Comparison of ENCODE assay signal across 15 cellular contexts in the genomic region with DNA sequence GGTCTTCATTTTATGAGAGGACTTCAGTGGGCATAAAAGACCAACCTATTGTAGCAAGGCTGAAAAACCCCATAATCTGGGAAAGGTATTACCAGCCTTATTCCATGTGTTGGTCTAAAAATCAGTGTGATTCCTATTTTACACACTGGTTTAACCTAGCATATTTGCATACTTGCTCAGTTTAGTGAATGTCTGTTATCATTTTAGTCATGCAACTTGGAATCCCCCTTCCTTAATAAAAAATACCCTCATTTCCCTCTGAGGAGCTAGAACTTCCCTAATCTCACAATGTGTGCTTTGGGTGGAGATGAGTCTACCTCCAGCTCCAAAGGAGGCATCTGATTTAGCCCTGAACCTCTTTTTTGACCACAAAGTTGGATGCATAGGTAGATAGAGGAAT.
DNase-seq lines count a peak whose midpoint lies in the region; ATAC-seq and TF ChIP-seq lines count a peak whose summit lies in the region.
"Had no signal": no experiment of that assay in that cellular context is flagged by ENCODE, and none has a peak within 500 bp of the region (broad histone marks: within the 10 kb centered on the region; RNA-seq: fewer than 3 reads in every experiment).

No MANE protein-coding gene starts in this region.

- no peaks in the 10 kb centered on the region for H3K27me3 ChIP-seq in esophagus muscularis mucosa
- H3K27me3 ChIP-seq: left lung, stomach had no signal

- no peaks in the 10 kb centered on the region for H3K4me1 ChIP-seq in esophagus muscularis mucosa
- H3K4me1 ChIP-seq: left lung, stomach had no signal

- no peaks in the 10 kb centered on the region for H3K27me3 Mint-ChIP-seq in stimulated activated naive B cell treated with anti-CD40 and anti-IgM and Interleukin-4, amounts not matched to agents 10 μg/mL and 1 μg/mL and 100 μg/mL, for 72 hours
- H3K27me3 Mint-ChIP-seq in effector memory CD8-positive, alpha-beta T cell: no peaks in the 10 kb centered on the region
- H3K27me3 Mint-ChIP-seq in activated naive CD4-positive, alpha-beta T cell treated with anti-CD3 and anti-CD28 coated beads, Interleukin-2, amount 10 ng/mL, durations not matched to agents 7 days and 5 days: no peaks in the 10 kb centered on the region
- H3K27me3 Mint-ChIP-seq: activated naive CD8-positive, alpha-beta T cell treated with anti-CD3 and anti-CD28 coated beads, Interleukin-2, amount 10 ng/mL, durations not matched to agents 7 days and 5 days had no signal

- intact Hi-C loops in esophagus muscularis mucosa (cut with DNase I): no loop called here

- peaks cover 2 to 3% of the 10 kb centered on the region in 2 donors for H3K9me3 Mint-ChIP-seq in stimulated activated naive B cell treated with anti-CD40 and anti-IgM and Interleukin-4, amounts not matched to agents 10 μg/mL and 1 μg/mL and 100 μg/mL, for 72 hours
- H3K9me3 Mint-ChIP-seq in effector memory CD8-positive, alpha-beta T cell: peaks cover 0 to 23% of the 10 kb centered on the region in 2 donors
- H3K9me3 Mint-ChIP-seq in activated naive CD4-positive, alpha-beta T cell treated with anti-CD3 and anti-CD28 coated beads, Interleukin-2, amount 10 ng/mL, durations not matched to agents 7 days and 5 days: peaks cover 8% of the 10 kb centered on the region

- no peak for TF ChIP-seq POLR2A in esophagus muscularis mucosa (IDR thresholded peaks at IDR 0.05; ENCODE audit: low read depth)

- no peak for DNase-seq in stimulated activated naive B cell treated with anti-CD40 and anti-IgM and Interleukin-4, amounts not matched to agents 10 μg/mL and 1 μg/mL and 100 μg/mL, for 72 hours
- DNase-seq in effector memory CD8-positive, alpha-beta T cell: no peak
- DNase-seq in activated naive CD4-positive, alpha-beta T cell treated with anti-CD3 and anti-CD28 coated beads, Interleukin-2, amount 10 ng/mL, durations not matched to agents 7 days and 5 days: no peak
- no peak for DNase-seq in esophagus muscularis mucosa (ENCODE audit: extremely low spot score)
- DNase-seq: activated CD4-positive, alpha-beta T cell treated with anti-CD3 and anti-CD28 coated beads for 48 hours; activated naive CD8-positive, alpha-beta T cell treated with anti-CD3 and anti-CD28 coated beads, Interleukin-2, amount 10 ng/mL, durations not matched to agents 7 days and 5 days; DMS 273 treated with DMSO at 0.1 percent for 48 hours; effector memory CD4-positive, alpha-beta T cell; left lung; NCI-H146; posterior cingulate gyrus; stomach had no signal

- no peaks in the 10 kb centered on the region for H3K9me3 ChIP-seq in esophagus muscularis mucosa
- H3K9me3 ChIP-seq: left lung, stomach had no signal

- no peak overlapping the region for H3K27ac Mint-ChIP-seq in stimulated activated naive B cell treated with anti-CD40 and anti-IgM and Interleukin-4, amounts not matched to agents 10 μg/mL and 1 μg/mL and 100 μg/mL, for 72 hours
- no peak overlapping the region for H3K27ac Mint-ChIP-seq in effector memory CD8-positive, alpha-beta T cell
- H3K27ac Mint-ChIP-seq in activated naive CD4-positive, alpha-beta T cell treated with anti-CD3 and anti-CD28 coated beads, Interleukin-2, amount 10 ng/mL, durations not matched to agents 7 days and 5 days: no peak overlapping the region
- H3K27ac Mint-ChIP-seq: activated naive CD8-positive, alpha-beta T cell treated with anti-CD3 and anti-CD28 coated beads, Interleukin-2, amount 10 ng/mL, durations not matched to agents 7 days and 5 days had no signal

- H3K4me3 ChIP-seq in esophagus muscularis mucosa: no peak overlapping the region
- H3K4me3 ChIP-seq: left lung, stomach had no signal

- CTCF ChIA-PET in activated naive CD4-positive, alpha-beta T cell treated with anti-CD3 and anti-CD28 coated beads, Interleukin-2, amount 10 ng/mL, durations not matched to agents 7 days and 5 days (lab: Charles Lee): no interaction called here

- peak; percentile 54 for ATAC-seq in GM18861 (IDR thresholded peaks at IDR 0.05; ENCODE audit: unreplicated experiment)
- ATAC-seq in GM21619 (IDR thresholded peaks at IDR 0.05; ENCODE audit: unreplicated experiment): peak; percentile 46
- peak; percentile 71 for ATAC-seq in HG03095 (IDR thresholded peaks at IDR 0.05; ENCODE audit: unreplicated experiment)
- ATAC-seq in stimulated activated naive B cell treated with anti-CD40 and anti-IgM and Interleukin-4, amounts not matched to agents 10 μg/mL and 1 μg/mL and 100 μg/mL, for 72 hours (replicated peaks): peak; percentile 67 to 79
- no peak for ATAC-seq in effector memory CD8-positive, alpha-beta T cell (replicated peaks)
- ATAC-seq: left lung had no signal

- H3K36me3 ChIP-seq in esophagus muscularis mucosa: no peaks in the 10 kb centered on the region
- H3K36me3 ChIP-seq: left lung, stomach had no signal

- no peak overlapping the region for H3K4me3 Mint-ChIP-seq in stimulated activated naive B cell treated with anti-CD40 and anti-IgM and Interleukin-4, amounts not matched to agents 10 μg/mL and 1 μg/mL and 100 μg/mL, for 72 hours
- H3K4me3 Mint-ChIP-seq in effector memory CD8-positive, alpha-beta T cell: no peak overlapping the region
- H3K4me3 Mint-ChIP-seq in activated naive CD4-positive, alpha-beta T cell treated with anti-CD3 and anti-CD28 coated beads, Interleukin-2, amount 10 ng/mL, durations not matched to agents 7 days and 5 days: no peak overlapping the region
- H3K4me3 Mint-ChIP-seq: activated naive CD8-positive, alpha-beta T cell treated with anti-CD3 and anti-CD28 coated beads, Interleukin-2, amount 10 ng/mL, durations not matched to agents 7 days and 5 days had no signal

- TF ChIP-seq CTCF in esophagus muscularis mucosa (IDR thresholded peaks at IDR 0.05): no peak

- no peaks in the 10 kb centered on the region for H3K36me3 Mint-ChIP-seq in stimulated activated naive B cell treated with anti-CD40 and anti-IgM and Interleukin-4, amounts not matched to agents 10 μg/mL and 1 μg/mL and 100 μg/mL, for 72 hours
- no peaks in the 10 kb centered on the region for H3K36me3 Mint-ChIP-seq in effector memory CD8-positive, alpha-beta T cell (ENCODE audit: insufficient read depth)
- H3K36me3 Mint-ChIP-seq in activated naive CD4-positive, alpha-beta T cell treated with anti-CD3 and anti-CD28 coated beads, Interleukin-2, amount 10 ng/mL, durations not matched to agents 7 days and 5 days: no peaks in the 10 kb centered on the region
- H3K36me3 Mint-ChIP-seq: activated naive CD8-positive, alpha-beta T cell treated with anti-CD3 and anti-CD28 coated beads, Interleukin-2, amount 10 ng/mL, durations not matched to agents 7 days and 5 days had no signal

- H3K4me1 Mint-ChIP-seq in stimulated activated naive B cell treated with anti-CD40 and anti-IgM and Interleukin-4, amounts not matched to agents 10 μg/mL and 1 μg/mL and 100 μg/mL, for 72 hours: peaks cover 1 to 8% of the 10 kb centered on the region in 2 donors
- H3K4me1 Mint-ChIP-seq in effector memory CD8-positive, alpha-beta T cell (ENCODE audit: low read depth in 2 of 2): no peaks in the 10 kb centered on the region
- H3K4me1 Mint-ChIP-seq in activated naive CD4-positive, alpha-beta T cell treated with anti-CD3 and anti-CD28 coated beads, Interleukin-2, amount 10 ng/mL, durations not matched to agents 7 days and 5 days: no peaks in the 10 kb centered on the region
- H3K4me1 Mint-ChIP-seq: activated naive CD8-positive, alpha-beta T cell treated with anti-CD3 and anti-CD28 coated beads, Interleukin-2, amount 10 ng/mL, durations not matched to agents 7 days and 5 days had no signal

- H3K27ac ChIP-seq in esophagus muscularis mucosa (replicated peaks in 1 of 4): no peak overlapping the region
- H3K27ac ChIP-seq: left lung, stomach had no signal

- no peak for TF ChIP-seq EP300 in esophagus muscularis mucosa (IDR thresholded peaks at IDR 0.05)
